ENCODE assay signal across 8 cellular contexts in genomic region chr6:128327890-128328289, GRCh38.
A peak's percentile ranks its signal among the peaks of the same experiment; 100 is the strongest.
DNase-seq lines count a peak whose midpoint lies in the region; ATAC-seq and TF ChIP-seq lines count a peak whose summit lies in the region.

No MANE protein-coding gene starts in this region.

- peak; percentile 89 for ATAC-seq in GM21529 (IDR thresholded peaks at IDR 0.05; ENCODE audit: unreplicated experiment)

- H4K20me1 ChIP-seq in KMS-11 (ENCODE audit: insufficient read depth), result no peaks in the 10 kb centered on the region
- no peaks in the 10 kb centered on the region for H4K20me1 ChIP-seq in fibroblast of lung (ENCODE audit: control insufficient read depth, extremely low read depth, insufficient read depth, low read length)

- H3K4me2 ChIP-seq in KMS-11 (no peak overlapping the region), fibroblast of lung (ENCODE audit: extremely low read depth, insufficient read depth, low read length) (no peak overlapping the region)

- H3K9ac ChIP-seq in KMS-11, result no peak overlapping the region
- no peak overlapping the region for H3K9ac ChIP-seq in fibroblast of lung (ENCODE audit: insufficient read depth, low read length)

- no peaks in the 10 kb centered on the region for H3K4me1 ChIP-seq in KMS-11 (ENCODE audit: low read depth, poor library complexity, severe bottlenecking)
- no peaks in the 10 kb centered on the region for H3K4me1 ChIP-seq in fibroblast of lung (ENCODE audit: control insufficient read depth, extremely low read depth, insufficient read depth, low read length)

- peak; percentile 77 for TF ChIP-seq CTCF in GM06990 (IDR thresholded peaks at IDR 0.05; ENCODE audit: insufficient read depth, low read length, poor library complexity, severe bottlenecking)
- TF ChIP-seq CTCF in KMS-11 (conservative IDR thresholded peaks at IDR 0.05; ENCODE audit: low read depth, low read length), result peak; percentile 40
- TF ChIP-seq CTCF in WERI-Rb-1 (IDR thresholded peaks at IDR 0.05; ENCODE audit: low read depth, low read length), result peak; percentile 62
- peak; percentile 21 to 53 for TF ChIP-seq CTCF in fibroblast of lung (conservative IDR thresholded peaks at IDR 0.05 in 1 of 2, IDR thresholded peaks at IDR 0.05 in 1 of 2; ENCODE audit: low read depth in 1 of 2, low read length in 2 of 2)

- H3K4me3 ChIP-seq in GM06990 (replicated peaks; ENCODE audit: low read depth, low read length) (no peak overlapping the region), KMS-11 (IDR thresholded peaks at IDR 0.05; ENCODE audit: insufficient read depth, low read depth, low read length) (no peak overlapping the region), WERI-Rb-1 (ENCODE audit: low read depth, low read length) (no peak overlapping the region), fibroblast of lung (replicated peaks in 1 of 4; ENCODE audit: control extremely low read depth in 1 of 4, insufficient read depth in 1 of 4, low read depth in 3 of 4, low read length in 4 of 4) (no peak overlapping the region)

- no peaks in the 10 kb centered on the region for H3K79me2 ChIP-seq in KMS-11 (ENCODE audit: insufficient read depth, low read depth)
- H3K79me2 ChIP-seq in fibroblast of lung (ENCODE audit: control insufficient read depth, insufficient read depth, low read length), result peaks cover 2% of the 10 kb centered on the region

- H3K27me3 ChIP-seq in GM06990 (replicated peaks; ENCODE audit: control insufficient read depth, insufficient read depth, low read length), result no peaks in the 10 kb centered on the region
- H3K27me3 ChIP-seq in KMS-11 (ENCODE audit: insufficient read depth, low read depth), result no peaks in the 10 kb centered on the region
- H3K27me3 ChIP-seq in WERI-Rb-1 (ENCODE audit: insufficient read depth, low read depth, severe bottlenecking), result no peaks in the 10 kb centered on the region
- no peaks in the 10 kb centered on the region for H3K27me3 ChIP-seq in fibroblast of lung (ENCODE audit: control insufficient read depth, insufficient read depth, low read length)

- H3K9me3 ChIP-seq in WERI-Rb-1 (ENCODE audit: severe bottlenecking) (no peaks in the 10 kb centered on the region), fibroblast of lung (ENCODE audit: control insufficient read depth, insufficient read depth, low read depth, low read length) (no peaks in the 10 kb centered on the region)

- DNase-seq in GM06990 (ENCODE audit: extremely low read depth, insufficient read length), result peak; percentile 10
- DNase-seq in WERI-Rb-1, result peak; percentile 35
- peak in 1 of 2 donors; percentile 53 for DNase-seq in fibroblast of lung (ENCODE audit: low read depth in 2 of 2)
- DNase-seq in stimulated activated CD4-positive, alpha-beta T cell treated with anti-CD3 and anti-CD28 coated beads, TNF-alpha, amount 100 ng/mL, for 4 hours (ENCODE audit: low read depth in 3 of 3), result peak in 2 of 3 experiments; percentile 0 to 5
- no peak for DNase-seq in anterior cingulate cortex (lab: John Stamatoyannopoulos, UW)
- DNase-seq in nucleus accumbens (lab: John Stamatoyannopoulos, UW), result no peak

- H3K36me3 ChIP-seq in GM06990 (ENCODE audit: control insufficient read depth, insufficient read depth, low read length) (no peaks in the 10 kb centered on the region), KMS-11 (ENCODE audit: insufficient read depth) (no peaks in the 10 kb centered on the region), WERI-Rb-1 (no peaks in the 10 kb centered on the region), fibroblast of lung (ENCODE audit: control insufficient read depth, insufficient read depth, low read length) (no peaks in the 10 kb centered on the region)

- no peak overlapping the region for H3K27ac ChIP-seq in KMS-11
- H3K27ac ChIP-seq in WERI-Rb-1, result no peak overlapping the region
- no peak overlapping the region for H3K27ac ChIP-seq in fibroblast of lung (ENCODE audit: insufficient read depth, low read length)

- H2AFZ ChIP-seq in KMS-11 (ENCODE audit: low read depth) (no peak overlapping the region), fibroblast of lung (ENCODE audit: low read length) (no peak overlapping the region)

Comparison
In these comparisons a context has a peak if more than half of its experiments do, and no peak if none do; other contexts are left out.
1. DNase-seq: peak in GM06990 (single experiment), WERI-Rb-1 (single experiment) and stimulated activated CD4-positive, alpha-beta T cell treated with anti-CD3 and anti-CD28 coated beads, TNF-alpha, amount 100 ng/mL, for 4 hours (2 of 3); none in anterior cingulate cortex (0 of 58) and nucleus accumbens (0 of 56).
2. Peak in every context shown above with its lines, with median percentiles within 50 percentile points of each other: CTCF ChIP-seq.